8 cellular contexts compared by ENCODE assay signal in genomic region chrX:21479695-21480280, GRCh38.
DNase-seq lines count a peak whose midpoint lies in the region; ATAC-seq, FAIRE-seq and TF ChIP-seq lines count a peak whose summit lies in the region.

No MANE protein-coding gene starts in this region.

- H3K9ac ChIP-seq in kidney (ENCODE audit: low read length in 2 of 2) = no peak overlapping the region

- peak; percentile 45 for DNase-seq in DMS114 treated with DMSO at 0.1 percent for 48 hours (lab: John Stamatoyannopoulos, UW; ENCODE audit: unreplicated experiment)
- peak; percentile 59 for DNase-seq in NCI-H2227 treated with DMSO at 0.1 percent for 48 hours (lab: John Stamatoyannopoulos, UW)
- peak; percentile 68 for DNase-seq in astrocyte of the spinal cord (ENCODE audit: low read depth, low spot score)
- no peak for DNase-seq in kidney
- DNase-seq in upper lobe of left lung = no peak
- no peak for DNase-seq in Peyer's patch

- no peaks in the 10 kb centered on the region for H3K36me3 ChIP-seq in kidney (ENCODE audit: control insufficient read depth in 1 of 2, insufficient read depth in 2 of 2, low read length in 2 of 2)
- H3K36me3 ChIP-seq in upper lobe of left lung = no peaks in the 10 kb centered on the region
- H3K36me3 ChIP-seq in Peyer's patch = no peaks in the 10 kb centered on the region

- in situ Hi-C loops in astrocyte of the spinal cord (cut with HindIII; ENCODE audit: low sequenced_read_pairs) = no loop called here

- intact Hi-C loops in kidney (cut with DNase I) = no loop called here

- 31 to 42% methylated on average over 3 of the region's 3 CpGs for WGBS in upper lobe of left lung, 2 donors

- H3K27ac ChIP-seq in kidney (ENCODE audit: low read depth in 2 of 2, low read length in 2 of 2) (no peak overlapping the region), upper lobe of left lung (no peak overlapping the region), Peyer's patch (no peak overlapping the region)

- H3K4me1 ChIP-seq in kidney (ENCODE audit: control insufficient read depth in 1 of 2, insufficient read depth in 1 of 2, low read depth in 1 of 2, low read length in 2 of 2) (no peaks in the 10 kb centered on the region), upper lobe of left lung (no peaks in the 10 kb centered on the region), Peyer's patch (no peaks in the 10 kb centered on the region)

- H3K4me3 ChIP-seq in astrocyte of the spinal cord (ENCODE audit: low read depth, low read length) = no peak overlapping the region
- no peak overlapping the region for H3K4me3 ChIP-seq in kidney (ENCODE audit: low read length in 2 of 2)
- H3K4me3 ChIP-seq in upper lobe of left lung = no peak overlapping the region
- H3K4me3 ChIP-seq in Peyer's patch = no peak overlapping the region

- no peak for TF ChIP-seq EP300 in upper lobe of left lung (IDR thresholded peaks at IDR 0.05)

- FAIRE-seq in kidney (lab: Jason Lieb, UNC) = peak; percentile 39

- TF ChIP-seq POLR2A in upper lobe of left lung (IDR thresholded peaks at IDR 0.05) (no peak), Peyer's patch (IDR thresholded peaks at IDR 0.05) (no peak)

- no peaks in the 10 kb centered on the region for H3K9me3 ChIP-seq in kidney (ENCODE audit: control insufficient read depth in 1 of 2, low read length in 2 of 2)
- H3K9me3 ChIP-seq in upper lobe of left lung = no peaks in the 10 kb centered on the region
- H3K9me3 ChIP-seq in Peyer's patch = no peaks in the 10 kb centered on the region

- no peaks in the 10 kb centered on the region for H3K27me3 ChIP-seq in upper lobe of left lung
- H3K27me3 ChIP-seq in Peyer's patch = no peaks in the 10 kb centered on the region

- TF ChIP-seq CTCF in astrocyte of the spinal cord (IDR thresholded peaks at IDR 0.05; ENCODE audit: low read depth, low read length) (peak; percentile 59), kidney (IDR thresholded peaks at IDR 0.05; ENCODE audit: borderline replicate concordance, extremely low read depth, insufficient read depth) (peak; percentile 30), upper lobe of left lung (IDR thresholded peaks at IDR 0.05) (peak in 4 of 6 experiments; percentile 23 to 43 (median 36)), Peyer's patch (IDR thresholded peaks at IDR 0.05) (peak in 3 of 6 experiments; percentile 42 to 49 (median 48))

- peak; percentile 84 for ATAC-seq in GM19023 (IDR thresholded peaks at IDR 0.05; ENCODE audit: unreplicated experiment)
- peak; percentile 90 for ATAC-seq in HG03135 (IDR thresholded peaks at IDR 0.05; ENCODE audit: unreplicated experiment)
- ATAC-seq in upper lobe of left lung (ENCODE audit: low FRiP score in 2 of 2) = peak in 1 of 2 donors; percentile 67

Comparison
In these comparisons a context has a peak if more than half of its experiments do, and no peak if none do; other contexts are left out.
1. DNase-seq: peak in DMS114 treated with DMSO at 0.1 percent for 48 hours (single experiment), NCI-H2227 treated with DMSO at 0.1 percent for 48 hours (single experiment) and astrocyte of the spinal cord (single experiment); none in kidney (single experiment), upper lobe of left lung (0 of 2) and Peyer's patch (0 of 3).